In the genomic region with DNA sequence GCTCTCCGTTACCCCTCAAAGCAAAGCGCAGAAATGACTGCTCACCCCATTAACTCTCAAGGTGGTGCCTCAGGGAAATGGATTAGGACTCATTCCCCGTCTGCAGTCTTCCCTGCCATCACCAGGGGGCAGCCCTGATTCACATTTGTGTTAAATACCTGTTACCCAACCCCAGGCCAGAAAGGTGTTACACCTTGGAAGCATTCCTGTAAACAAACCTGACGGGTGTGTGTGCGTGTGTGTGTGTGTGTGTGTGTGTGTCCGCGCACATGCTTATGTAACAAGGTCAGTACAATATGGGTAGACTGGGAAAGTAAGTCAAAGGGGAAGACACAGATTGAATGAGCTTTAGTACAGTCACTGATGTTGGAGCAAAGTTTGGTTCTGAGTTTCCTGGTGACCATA, we compare ENCODE assay signal across 9 cellular contexts. TPM values are rescaled to one million over a fixed set of nuclear protein-coding genes. Genes with fewer than 3 reads are reported as not detected.
A peak's percentile ranks its signal among the peaks of the same experiment; 100 is the strongest.
DNase-seq lines count a peak whose midpoint lies in the region; ATAC-seq and TF ChIP-seq lines count a peak whose summit lies in the region.
"Had no signal": no experiment of that assay in that cellular context is flagged by ENCODE, and none has a peak within 500 bp of the region (broad histone marks: within the 10 kb centered on the region; RNA-seq: fewer than 3 reads in every experiment).

No MANE protein-coding gene starts in this region.

- TF ChIP-seq CTCF in Calu3 (IDR thresholded peaks at IDR 0.05; ENCODE audit: unreplicated experiment) = peak; percentile 88
- TF ChIP-seq CTCF in Peyer's patch (IDR thresholded peaks at IDR 0.05) = peak in 4 of 6 experiments; percentile 67 to 98 (median 98)
- TF ChIP-seq CTCF in foreskin fibroblast (IDR thresholded peaks at IDR 0.05; ENCODE audit: low read depth, low read length) = peak; percentile 86
- TF ChIP-seq CTCF in osteoblast (IDR thresholded peaks at IDR 0.05; ENCODE audit: extremely low read depth, low read depth, low read length) = peak; percentile 91
- peak; percentile 82 for TF ChIP-seq CTCF in type B pancreatic cell (conservative IDR thresholded peaks at IDR 0.05)

- H3K4me2 ChIP-seq in osteoblast (ENCODE audit: insufficient read depth, low read length) = no peak overlapping the region

- peaks cover 8% of the 10 kb centered on the region for H3K4me1 Mint-ChIP-seq in Calu3 (ENCODE audit: low read depth, unreplicated experiment)
- no peaks in the 10 kb centered on the region for H3K4me1 Mint-ChIP-seq in activated T-helper 17 cell treated with anti-CD3 and anti-CD28 coated beads, Interleukin-2, amount 50 U/mL, for 72 hours
- H3K4me1 Mint-ChIP-seq in type B pancreatic cell (ENCODE audit: unreplicated experiment) = no peaks in the 10 kb centered on the region

- DNase-seq in Calu3 (peak; percentile 91), Peyer's patch (peak; percentile 38 to 90 (median 88)), foreskin fibroblast (peak; percentile 26 to 75), osteoblast (ENCODE audit: insufficient read length, low spot score, missing footprints) (peak; percentile 95), type B pancreatic cell (ENCODE audit: extremely low spot score, unreplicated experiment) (peak; percentile 76)

- no peaks in the 10 kb centered on the region for H3K79me2 ChIP-seq in osteoblast (ENCODE audit: insufficient read depth, low read length)

- H3K27ac ChIP-seq in Peyer's patch = peak overlapping the region in 1 of 4 donors; percentile 6
- no peak overlapping the region for H3K27ac ChIP-seq in osteoblast (ENCODE audit: low read depth, low read length)
- H3K27ac ChIP-seq: SJSA1 had no signal

- TF ChIP-seq RAD21 in Ishikawa (IDR thresholded peaks at IDR 0.05; ENCODE audit: low read depth) = peak; percentile 95

- H3K27ac Mint-ChIP-seq in Calu3 (ENCODE audit: unreplicated experiment) (no peak overlapping the region), type B pancreatic cell (no peak overlapping the region)
- H3K27ac Mint-ChIP-seq in activated T-helper 17 cell treated with anti-CD3 and anti-CD28 coated beads, Interleukin-2, amount 50 U/mL, for 72 hours = no peak overlapping the region

- BruUV-seq in Calu3 (replicated peaks; lab: Mats Ljungman, UMichigan) = no TSS peak

- intact Hi-C loops in Calu3 (cut with micrococcal nuclease; ENCODE audit: unreplicated experiment) = loop anchor here (2.0 to 5.0 kb wide), 2 partner anchors 26 to 575 kb away; no protein-coding TSS in a partner anchor

- TF ChIP-seq POLR2A in Peyer's patch (IDR thresholded peaks at IDR 0.05) = no peak

- H3K4me3 Mint-ChIP-seq in Calu3 (ENCODE audit: low read depth, unreplicated experiment) (no peak overlapping the region), type B pancreatic cell (no peak overlapping the region)
- H3K4me3 Mint-ChIP-seq in activated T-helper 17 cell treated with anti-CD3 and anti-CD28 coated beads, Interleukin-2, amount 50 U/mL, for 72 hours = no peak overlapping the region

- peaks cover 0 to 9% (median 0%) of the 10 kb centered on the region in 4 donors for H3K4me1 ChIP-seq in Peyer's patch
- H3K4me1 ChIP-seq in osteoblast (ENCODE audit: insufficient read depth, low read length) = no peaks in the 10 kb centered on the region
- H3K4me1 ChIP-seq: SJSA1 had no signal

- no peaks in the 10 kb centered on the region for H3K9me3 Mint-ChIP-seq in Calu3 (ENCODE audit: low read depth, unreplicated experiment)
- H3K9me3 Mint-ChIP-seq in activated T-helper 17 cell treated with anti-CD3 and anti-CD28 coated beads, Interleukin-2, amount 50 U/mL, for 72 hours = no peaks in the 10 kb centered on the region
- H3K9me3 Mint-ChIP-seq in type B pancreatic cell = no peaks in the 10 kb centered on the region

- peaks cover 47% of the 10 kb centered on the region for H3K27me3 Mint-ChIP-seq in Calu3 (ENCODE audit: unreplicated experiment)
- peaks cover 10% of the 10 kb centered on the region for H3K27me3 Mint-ChIP-seq in activated T-helper 17 cell treated with anti-CD3 and anti-CD28 coated beads, Interleukin-2, amount 50 U/mL, for 72 hours
- H3K27me3 Mint-ChIP-seq in type B pancreatic cell = peaks cover 12% of the 10 kb centered on the region

- TF ChIP-seq EP300 in Ishikawa (IDR thresholded peaks at IDR 0.05; ENCODE audit: borderline replicate concordance) = no peak

- H3K36me3 ChIP-seq in Peyer's patch = no peaks in the 10 kb centered on the region
- no peaks in the 10 kb centered on the region for H3K36me3 ChIP-seq in osteoblast (ENCODE audit: insufficient read depth, low read length)
- H3K36me3 ChIP-seq: SJSA1 had no signal

- ATAC-seq in activated T-helper 17 cell treated with anti-CD3 and anti-CD28 coated beads, Interleukin-2, amount 50 U/mL, for 72 hours (replicated peaks) = peak; percentile 71
- ATAC-seq in HG03442 (IDR thresholded peaks at IDR 0.05; ENCODE audit: unreplicated experiment) = no peak

- CTCF ChIA-PET in Calu3 (lab: Charles Lee) = interaction anchor here (1.5 to 1.6 kb wide), 2 partner anchors 19 to 27 kb away, joined by 5 to 8 read pairs; no protein-coding TSS in a partner anchor

- H2AFZ ChIP-seq in osteoblast (ENCODE audit: low read length) = no peak overlapping the region

- H3K27me3 ChIP-seq in Peyer's patch (no peaks in the 10 kb centered on the region), osteoblast (ENCODE audit: insufficient read depth, low read length) (peaks cover 43% of the 10 kb centered on the region)

- H3K4me3 ChIP-seq in Peyer's patch (no peak overlapping the region), foreskin fibroblast (ENCODE audit: low read depth in 1 of 2, low read length in 2 of 2) (no peak overlapping the region), osteoblast (ENCODE audit: insufficient read depth, low read length) (no peak overlapping the region)
- H3K4me3 ChIP-seq: SJSA1 had no signal

- H3K9me3 ChIP-seq in Peyer's patch = no peaks in the 10 kb centered on the region
- no peaks in the 10 kb centered on the region for H3K9me3 ChIP-seq in osteoblast (ENCODE audit: low read depth, low read length)
- H3K9me3 ChIP-seq: SJSA1 had no signal

- H4K20me1 ChIP-seq in osteoblast (ENCODE audit: insufficient read depth, low read length) = no peaks in the 10 kb centered on the region

- no peaks in the 10 kb centered on the region for H3K36me3 Mint-ChIP-seq in Calu3 (ENCODE audit: insufficient read depth, unreplicated experiment)
- no peaks in the 10 kb centered on the region for H3K36me3 Mint-ChIP-seq in activated T-helper 17 cell treated with anti-CD3 and anti-CD28 coated beads, Interleukin-2, amount 50 U/mL, for 72 hours (ENCODE audit: low read depth)
- H3K36me3 Mint-ChIP-seq in type B pancreatic cell = no peaks in the 10 kb centered on the region

TF ChIP-seq in Ishikawa, 13 proteins besides CTCF, POLR2A, EP300 and RAD21:
- TF ChIP-seq CEBPB (IDR thresholded peaks at IDR 0.05) (peak; percentile 77), TCF12 (IDR thresholded peaks at IDR 0.05; ENCODE audit: low read depth) (no peak), TEAD4 (IDR thresholded peaks at IDR 0.05) (no peak), NFIC (IDR thresholded peaks at IDR 0.05) (no peak), ZBTB7A (IDR thresholded peaks at IDR 0.05; ENCODE audit: low read depth) (no peak), YY1 (IDR thresholded peaks at IDR 0.05; ENCODE audit: low read depth) (no peak)
- TF ChIP-seq, protein P1, sequence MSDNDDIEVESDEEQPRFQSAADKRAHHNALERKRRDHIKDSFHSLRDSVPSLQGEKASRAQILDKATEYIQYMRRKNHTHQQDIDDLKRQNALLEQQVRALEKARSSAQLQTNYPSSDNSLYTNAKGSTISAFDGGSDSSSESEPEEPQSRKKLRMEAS (IDR thresholded peaks at IDR 0.05) = peak; percentile 37; the same call in 1 of the 2 replicates
- TF ChIP-seq, protein P2, sequence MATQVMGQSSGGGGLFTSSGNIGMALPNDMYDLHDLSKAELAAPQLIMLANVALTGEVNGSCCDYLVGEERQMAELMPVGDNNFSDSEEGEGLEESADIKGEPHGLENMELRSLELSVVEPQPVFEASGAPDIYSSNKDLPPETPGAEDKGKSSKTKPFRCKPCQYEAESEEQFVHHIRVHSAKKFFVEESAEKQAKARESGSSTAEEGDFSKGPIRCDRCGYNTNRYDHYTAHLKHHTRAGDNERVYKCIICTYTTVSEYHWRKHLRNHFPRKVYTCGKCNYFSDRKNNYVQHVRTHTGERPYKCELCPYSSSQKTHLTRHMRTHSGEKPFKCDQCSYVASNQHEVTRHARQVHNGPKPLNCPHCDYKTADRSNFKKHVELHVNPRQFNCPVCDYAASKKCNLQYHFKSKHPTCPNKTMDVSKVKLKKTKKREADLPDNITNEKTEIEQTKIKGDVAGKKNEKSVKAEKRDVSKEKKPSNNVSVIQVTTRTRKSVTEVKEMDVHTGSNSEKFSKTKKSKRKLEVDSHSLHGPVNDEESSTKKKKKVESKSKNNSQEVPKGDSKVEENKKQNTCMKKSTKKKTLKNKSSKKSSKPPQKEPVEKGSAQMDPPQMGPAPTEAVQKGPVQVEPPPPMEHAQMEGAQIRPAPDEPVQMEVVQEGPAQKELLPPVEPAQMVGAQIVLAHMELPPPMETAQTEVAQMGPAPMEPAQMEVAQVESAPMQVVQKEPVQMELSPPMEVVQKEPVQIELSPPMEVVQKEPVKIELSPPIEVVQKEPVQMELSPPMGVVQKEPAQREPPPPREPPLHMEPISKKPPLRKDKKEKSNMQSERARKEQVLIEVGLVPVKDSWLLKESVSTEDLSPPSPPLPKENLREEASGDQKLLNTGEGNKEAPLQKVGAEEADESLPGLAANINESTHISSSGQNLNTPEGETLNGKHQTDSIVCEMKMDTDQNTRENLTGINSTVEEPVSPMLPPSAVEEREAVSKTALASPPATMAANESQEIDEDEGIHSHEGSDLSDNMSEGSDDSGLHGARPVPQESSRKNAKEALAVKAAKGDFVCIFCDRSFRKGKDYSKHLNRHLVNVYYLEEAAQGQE (IDR thresholded peaks at IDR 0.05; ENCODE audit: low read depth) = no peak
TF ChIP-seq in Ishikawa: peak in this region for 2.

RNA-seq across cellular contexts. Expression of gene GUCA2B, which starts 6.3 kb away (rescaled TPM):
- not detected in 2 replicates for total RNA-seq in Calu3 (2022)
- total RNA-seq in Peyer's patch = 100 to 1,000 TPM in 3 of 4 donors, 10 to 100 TPM in 1; 35.5 to 708 (median 256) TPM
- not detected for total RNA-seq in activated T-helper 17 cell treated with anti-CD3 and anti-CD28 coated beads, Interleukin-2, amount 50 U/mL, for 72 hours
- total RNA-seq in osteoblast = not detected in 2 replicates
- total RNA-seq in type B pancreatic cell (ENCODE audit: low replicate concordance) = 0.69 and 0.92 TPM in 2 replicates
- total RNA-seq: SJSA1 had no signal

RNA-seq across cellular contexts. Expression of gene GUCA2A, which starts 17.6 kb away (rescaled TPM):
- total RNA-seq in Calu3 (2022) = not detected in 2 replicates
- 1,000 to 10,000 TPM in 3 of 4 donors, 10 to 100 TPM in 1; 27.2 to 4,654 (median 2,038) TPM for total RNA-seq in Peyer's patch
- not detected for total RNA-seq in activated T-helper 17 cell treated with anti-CD3 and anti-CD28 coated beads, Interleukin-2, amount 50 U/mL, for 72 hours
- not detected in 2 replicates for total RNA-seq in osteoblast
- total RNA-seq in type B pancreatic cell (ENCODE audit: low replicate concordance) = 2.9 and 7.4 TPM in 2 replicates
- total RNA-seq: SJSA1 had no signal

Comparison
In these comparisons a context has a peak if more than half of its experiments do, and no peak if none do; other contexts are left out.
1. RNA of gene GUCA2B, which starts 6.3 kb away (total RNA-seq): 35.5 to 708 TPM in Peyer's patch; 0.69 to 0.92 TPM in type B pancreatic cell, not detected in Calu3, not detected in activated T-helper 17 cell treated with anti-CD3 and anti-CD28 coated beads, Interleukin-2, amount 50 U/mL, for 72 hours and not detected in osteoblast; every median in the first group is over 10 times any median in the second.
2. Peak in every context shown above with its lines, with median percentiles within 50 percentile points of each other: DNase-seq and CTCF ChIP-seq.